ENCODE assay signal across 15 cellular contexts in the genomic region with DNA sequence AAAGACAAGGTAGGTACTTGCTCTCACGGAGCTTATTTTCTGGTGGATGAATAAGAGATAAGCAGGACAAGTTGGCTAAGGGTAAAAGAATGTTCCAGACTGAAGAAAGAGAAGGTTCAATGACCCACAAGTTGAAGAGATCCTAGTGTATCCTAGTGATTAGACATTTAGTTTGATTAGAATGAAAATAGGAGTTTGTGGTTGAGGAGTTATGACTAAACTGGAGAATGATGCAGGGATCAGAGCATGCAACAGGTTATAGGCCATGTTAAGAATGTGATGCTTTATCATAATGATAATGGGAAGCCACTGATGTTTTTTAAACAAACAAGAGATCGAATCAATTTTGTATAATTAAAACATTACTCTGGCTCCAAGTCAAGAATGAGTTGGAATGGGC.
A peak's percentile ranks its signal among the peaks of the same experiment; 100 is the strongest.
DNase-seq lines count a peak whose midpoint lies in the region; ATAC-seq, FAIRE-seq and TF ChIP-seq lines count a peak whose summit lies in the region.
"Had no signal": no experiment of that assay in that cellular context is flagged by ENCODE, and none has a peak within 500 bp of the region (broad histone marks: within the 10 kb centered on the region; RNA-seq: fewer than 3 reads in every experiment).

No MANE protein-coding gene starts in this region.

- no peak overlapping the region for H2AK9ac ChIP-seq in IMR-90 (replicated peaks; ENCODE audit: low read depth, low read length, poor library complexity)

- dilution Hi-C loops in IMR-90 (cut with HindIII; ENCODE audit: low sequenced_read_pairs, unreplicated experiment) = no loop called here

- H3K4me3 ChIP-seq in IMR-90 (ENCODE audit: insufficient read depth, low read depth, low read length) (no peak overlapping the region), foreskin fibroblast (ENCODE audit: low read depth in 1 of 2, low read length in 2 of 2) (no peak overlapping the region)
- H3K4me3 ChIP-seq: GM23338 had no signal

- BruUV-seq in IMR-90 (replicated peaks; lab: Mats Ljungman, UMichigan) = no TSS peak

- H3K4ac ChIP-seq in IMR-90 (ENCODE audit: low read depth, low read length) = no peak overlapping the region

- H4K8ac ChIP-seq in IMR-90 (ENCODE audit: low read depth in 2 of 2, low read length in 2 of 2) = no peak overlapping the region

- H3K4me2 ChIP-seq in IMR-90 (ENCODE audit: low read depth, low read length) = no peak overlapping the region
- H3K4me2 ChIP-seq: GM23338 had no signal

- H4K5ac ChIP-seq in IMR-90 (ENCODE audit: low read depth, low read length) = no peak overlapping the region

- H2AK5ac ChIP-seq in IMR-90 (ENCODE audit: low read depth, low read length) = no peak overlapping the region

- no peak overlapping the region for H2BK120ac ChIP-seq in IMR-90 (ENCODE audit: low read depth, low read length)

- H3K9me1 ChIP-seq in IMR-90 (ENCODE audit: insufficient read depth, low read length) = no peaks in the 10 kb centered on the region

- no peak overlapping the region for H2BK15ac ChIP-seq in IMR-90 (ENCODE audit: low read depth, low read length)

- no peak overlapping the region for H3K14ac ChIP-seq in IMR-90 (replicated peaks; ENCODE audit: low read depth, low read length)

- TF ChIP-seq POLR2A in IMR-90 (IDR thresholded peaks at IDR 0.05; ENCODE audit: low read depth, low read length) = no peak

- no peaks in the 10 kb centered on the region for H3K27me3 ChIP-seq in IMR-90 (ENCODE audit: control insufficient read depth, insufficient read depth, low read length)

- H3K27ac ChIP-seq in IMR-90 (ENCODE audit: insufficient read depth, low read length) = no peak overlapping the region

- no peaks in the 10 kb centered on the region for H4K20me1 ChIP-seq in IMR-90 (ENCODE audit: insufficient read depth, low read length)

- no peaks in the 10 kb centered on the region for H3K79me1 ChIP-seq in IMR-90 (ENCODE audit: low read depth in 1 of 2, low read length in 2 of 2)

- TF ChIP-seq CTCF in IMR-90 (conservative IDR thresholded peaks at IDR 0.05; ENCODE audit: low read depth, low read length) (no peak), foreskin fibroblast (IDR thresholded peaks at IDR 0.05; ENCODE audit: low read depth, low read length) (no peak), D721Med (IDR thresholded peaks at IDR 0.05; ENCODE audit: insufficient read depth, missing control alignments) (no peak)

- no peak overlapping the region for H3K23ac ChIP-seq in IMR-90 (ENCODE audit: low read depth, low read length)

- in situ Hi-C loops in IMR-90 (cut with MboI; ENCODE audit: low sequenced_read_pairs) = no loop called here

- no peak overlapping the region for H2BK5ac ChIP-seq in IMR-90 (ENCODE audit: low read depth, low read length, poor library complexity, severe bottlenecking)

- WGBS in IMR-90 (ENCODE audit: extremely low coverage in 2 of 2, insufficient read length in 1 of 2), 2 experiments = no CpG with 5 or more reads among the region's 2 CpGs

- H3K36me3 ChIP-seq in IMR-90 (ENCODE audit: control insufficient read depth, insufficient read depth, low read length) = no peaks in the 10 kb centered on the region

- peaks cover 2% of the 10 kb centered on the region; the same call in 1 of the 2 replicates for H3K4me1 ChIP-seq in IMR-90 (ENCODE audit: control insufficient read depth, insufficient read depth, low read length)

- no peak overlapping the region for H2AFZ ChIP-seq in IMR-90 (replicated peaks; ENCODE audit: low read length, poor library complexity)
- H2AFZ ChIP-seq: GM23338 had no signal

- TF ChIP-seq RAD21 in IMR-90 (IDR thresholded peaks at IDR 0.05; ENCODE audit: low read length) = no peak

- intact Hi-C loops in IMR-90 (cut with micrococcal nuclease) = loop anchor here (5.0 kb wide), 1 partner anchor 79 kb away; no protein-coding TSS in a partner anchor

- H3K9me3 ChIP-seq in IMR-90 (ENCODE audit: control insufficient read depth, insufficient read depth, low read length) = no peaks in the 10 kb centered on the region

- CTCF ChIA-PET in IMR-90 (lab: Yijun Ruan, JAX) = no interaction called here

- no peak overlapping the region for H3K18ac ChIP-seq in IMR-90 (ENCODE audit: low read depth, low read length)

- no peak for FAIRE-seq in D721Med (lab: Jason Lieb, UNC)
- FAIRE-seq: A204.1 had no signal

- POLR2A ChIA-PET in IMR-90 (lab: Charles Lee; ENCODE audit: unreplicated experiment) = no interaction called here

- H3K9ac ChIP-seq in IMR-90 (ENCODE audit: low read depth, low read length) = no peak overlapping the region

- peak; percentile 8 for DNase-seq in ELR (ENCODE audit: low read depth)
- DNase-seq in IMR-90 = peak; percentile 41
- peak; percentile 44 to 74 for DNase-seq in foreskin fibroblast
- no peak for DNase-seq in NCI-H774 (lab: John Stamatoyannopoulos, UW)
- DNase-seq in D721Med (ENCODE audit: insufficient read length, low spot score) = no peak
- DNase-seq in hippocampal formation (lab: John Stamatoyannopoulos, UW) = no peak
- DNase-seq: C1 segment of cervical spinal cord; Calu3; CD4-positive, alpha-beta T cell; DMS79; GF-D8; H7 had no signal

- ATAC-seq in IMR-90 (ENCODE audit: low read depth) = peak; percentile 74
- no peak for ATAC-seq in GM18858 (IDR thresholded peaks at IDR 0.05; ENCODE audit: unreplicated experiment)
- ATAC-seq: GM23338 had no signal

- no peak overlapping the region for H3K56ac ChIP-seq in IMR-90 (ENCODE audit: extremely low read depth, insufficient read depth, low read length)

- no peak overlapping the region for H4K91ac ChIP-seq in IMR-90 (ENCODE audit: insufficient read depth, low read depth, low read length)

- no peak overlapping the region for H2BK20ac ChIP-seq in IMR-90 (ENCODE audit: low read depth, low read length)

TF ChIP-seq in IMR-90, 13 proteins besides CTCF, POLR2A, EP300 and RAD21:
- TF ChIP-seq CEBPB (IDR thresholded peaks at IDR 0.05; ENCODE audit: low read depth, low read length) (no peak), FOS (IDR thresholded peaks at IDR 0.05; ENCODE audit: low read depth, low read length) (no peak), SMC3 (IDR thresholded peaks at IDR 0.05; ENCODE audit: low read depth, low read length) (no peak), MXI1 (IDR thresholded peaks at IDR 0.05; ENCODE audit: borderline replicate concordance, low read depth, low read length) (no peak), MAZ (IDR thresholded peaks at IDR 0.05; ENCODE audit: borderline replicate concordance, low read depth, low read length) (no peak), NFE2L2 (IDR thresholded peaks at IDR 0.05; ENCODE audit: low read depth, low read length) (no peak), MAFK (IDR thresholded peaks at IDR 0.05; ENCODE audit: low read depth, low read length) (no peak), ELK1 (IDR thresholded peaks at IDR 0.05; ENCODE audit: borderline replicate concordance, low read depth, low read length) (no peak), RFX5 (IDR thresholded peaks at IDR 0.05; ENCODE audit: low read depth, low read length) (no peak), CHD1 (IDR thresholded peaks at IDR 0.05; ENCODE audit: low read depth, low read length) (no peak), BHLHE40 (IDR thresholded peaks at IDR 0.05; ENCODE audit: low read depth, low read length) (no peak), RCOR1 (IDR thresholded peaks at IDR 0.05; ENCODE audit: insufficient replicate concordance, low read length) (no peak)
- TF ChIP-seq, protein P1, sequence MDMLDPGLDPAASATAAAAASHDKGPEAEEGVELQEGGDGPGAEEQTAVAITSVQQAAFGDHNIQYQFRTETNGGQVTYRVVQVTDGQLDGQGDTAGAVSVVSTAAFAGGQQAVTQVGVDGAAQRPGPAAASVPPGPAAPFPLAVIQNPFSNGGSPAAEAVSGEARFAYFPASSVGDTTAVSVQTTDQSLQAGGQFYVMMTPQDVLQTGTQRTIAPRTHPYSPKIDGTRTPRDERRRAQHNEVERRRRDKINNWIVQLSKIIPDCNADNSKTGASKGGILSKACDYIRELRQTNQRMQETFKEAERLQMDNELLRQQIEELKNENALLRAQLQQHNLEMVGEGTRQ (IDR thresholded peaks at IDR 0.05; ENCODE audit: low read depth, low read length) = no peak

Comparison
In these comparisons a context has a peak if more than half of its experiments do, and no peak if none do; other contexts are left out.
1. DNase-seq: peak in ELR (single experiment), IMR-90 (single experiment) and foreskin fibroblast (2 of 2); none in NCI-H774 (single experiment), D721Med (single experiment) and hippocampal formation (0 of 2).